In genomic region chr20:60653111-60653845, GRCh38 we compare ENCODE assay signal across 28 cellular contexts.
"Had no signal": no experiment of that assay in that cellular context is flagged by ENCODE, and none has a peak within 500 bp of the region (broad histone marks: within the 10 kb centered on the region; RNA-seq: fewer than 3 reads in every experiment).

No MANE protein-coding gene starts in this region.

- FAIRE-seq: colon, frontal cortex, islet of Langerhans, TTC549 had no signal

- H3K27me3 ChIP-seq: adrenal gland, ascending aorta, breast epithelium, upper lobe of right lung had no signal

- ATAC-seq: activated CD8-positive, alpha-beta T cell treated with anti-CD3 and anti-CD28 coated beads, Interleukin-2, amount 10 ng/mL, durations not matched to agents 7 days and 5 days; activated naive CD4-positive, alpha-beta T cell treated with anti-CD3 and anti-CD28 coated beads, Interleukin-2, amount 50 U/mL, for 72 hours; activated T-helper 17 cell treated with anti-CD3 and anti-CD28 coated beads, Interleukin-2, amount 50 U/mL, for 72 hours; sciatic nerve; stimulated activated naive B cell treated with anti-CD40 and anti-IgM and Interleukin-4, amounts not matched to agents 10 μg/mL and 1 μg/mL and 100 μg/mL, for 72 hours; upper lobe of right lung had no signal

- H3K4me2 ChIP-seq: smooth muscle cell had no signal

- H3K4me3 ChIP-seq: adrenal gland, ascending aorta, breast epithelium, smooth muscle cell, thoracic aorta, upper lobe of right lung had no signal

- H3K27ac Mint-ChIP-seq: activated CD4-positive, alpha-beta T cell treated with anti-CD3 and anti-CD28 coated beads, Interleukin-2, amount 10 ng/mL, durations not matched to agents 7 days and 5 days; activated CD8-positive, alpha-beta T cell treated with anti-CD3 and anti-CD28 coated beads, Interleukin-2, amount 10 ng/mL, durations not matched to agents 7 days and 5 days; activated naive CD4-positive, alpha-beta T cell treated with anti-CD3 and anti-CD28 coated beads, Interleukin-2, amount 50 U/mL, for 72 hours; activated T-helper 17 cell treated with anti-CD3 and anti-CD28 coated beads, Interleukin-2, amount 50 U/mL, for 72 hours; stimulated activated naive B cell treated with anti-CD40 and anti-IgM and Interleukin-4, amounts not matched to agents 10 μg/mL and 1 μg/mL and 100 μg/mL, for 72 hours had no signal

- DNase-seq: activated CD4-positive, alpha-beta T cell treated with anti-CD3 and anti-CD28 coated beads, Interleukin-2, amount 10 ng/mL, durations not matched to agents 7 days and 5 days; activated CD4-positive, CD25-positive, alpha-beta regulatory T cell treated with anti-CD3 and anti-CD28 coated beads, Interleukin-2, amount 50 U/mL, for 72 hours; activated CD8-positive, alpha-beta T cell treated with anti-CD3 and anti-CD28 coated beads, Interleukin-2, amount 10 ng/mL, durations not matched to agents 7 days and 5 days; activated T-cell treated with anti-CD3 and anti-CD28 coated beads, Interleukin-2, amount 50 U/mL, for 1 hour; adrenal gland; effector memory CD4-positive, alpha-beta T cell; glutamatergic neuron; hippocampal formation; nucleus accumbens; stimulated activated CD4-positive, alpha-beta T cell treated with anti-CD3 and anti-CD28 coated beads, Interleukin-15, amount 100 ng/mL, for 24 hours; stimulated activated CD8-positive, alpha-beta memory T cell treated with anti-CD3 and anti-CD28 coated beads, Interleukin-4, amount 100 ng/mL, for 48 hours; stimulated activated naive B cell treated with anti-CD40 and anti-IgM and Interleukin-4, amounts not matched to agents 10 μg/mL and 1 μg/mL and 100 μg/mL, for 72 hours; T-helper 1 cell; upper lobe of right lung; WERI-Rb-1 had no signal

- H3K4me1 Mint-ChIP-seq: activated CD4-positive, alpha-beta T cell treated with anti-CD3 and anti-CD28 coated beads, Interleukin-2, amount 10 ng/mL, durations not matched to agents 7 days and 5 days; activated T-helper 17 cell treated with anti-CD3 and anti-CD28 coated beads, Interleukin-2, amount 50 U/mL, for 72 hours; central memory CD8-positive, alpha-beta T cell; stimulated activated naive B cell treated with anti-CD40 and anti-IgM and Interleukin-4, amounts not matched to agents 10 μg/mL and 1 μg/mL and 100 μg/mL, for 72 hours had no signal

- H3K36me3 ChIP-seq: adrenal gland, ascending aorta, breast epithelium, thoracic aorta, upper lobe of right lung, WERI-Rb-1 had no signal

- H3K79me2 ChIP-seq: parathyroid adenoma had no signal

- H3K27ac ChIP-seq: adrenal gland, ascending aorta, parathyroid adenoma, thoracic aorta, upper lobe of right lung, WERI-Rb-1 had no signal

- H3K9ac ChIP-seq: parathyroid adenoma had no signal

- H3K36me3 Mint-ChIP-seq: activated naive CD4-positive, alpha-beta T cell treated with anti-CD3 and anti-CD28 coated beads, Interleukin-2, amount 50 U/mL, for 72 hours; stimulated activated naive B cell treated with anti-CD40 and anti-IgM and Interleukin-4, amounts not matched to agents 10 μg/mL and 1 μg/mL and 100 μg/mL, for 72 hours had no signal

- H3K4me3 Mint-ChIP-seq: activated CD4-positive, alpha-beta T cell treated with anti-CD3 and anti-CD28 coated beads, Interleukin-2, amount 10 ng/mL, durations not matched to agents 7 days and 5 days; activated CD8-positive, alpha-beta T cell treated with anti-CD3 and anti-CD28 coated beads, Interleukin-2, amount 10 ng/mL, durations not matched to agents 7 days and 5 days; activated T-helper 17 cell treated with anti-CD3 and anti-CD28 coated beads, Interleukin-2, amount 50 U/mL, for 72 hours; central memory CD8-positive, alpha-beta T cell; stimulated activated naive B cell treated with anti-CD40 and anti-IgM and Interleukin-4, amounts not matched to agents 10 μg/mL and 1 μg/mL and 100 μg/mL, for 72 hours had no signal

- H3K4me1 ChIP-seq: adrenal gland, ascending aorta, breast epithelium, parathyroid adenoma, upper lobe of right lung had no signal

- H3K9me3 ChIP-seq: adrenal gland, ascending aorta, breast epithelium, thoracic aorta, upper lobe of right lung had no signal

- H2AFZ ChIP-seq: parathyroid adenoma had no signal

- H3K27me3 Mint-ChIP-seq: activated CD4-positive, alpha-beta T cell treated with anti-CD3 and anti-CD28 coated beads, Interleukin-2, amount 10 ng/mL, durations not matched to agents 7 days and 5 days had no signal
